ENCODE assay signal across 10 cellular contexts in the genomic region with DNA sequence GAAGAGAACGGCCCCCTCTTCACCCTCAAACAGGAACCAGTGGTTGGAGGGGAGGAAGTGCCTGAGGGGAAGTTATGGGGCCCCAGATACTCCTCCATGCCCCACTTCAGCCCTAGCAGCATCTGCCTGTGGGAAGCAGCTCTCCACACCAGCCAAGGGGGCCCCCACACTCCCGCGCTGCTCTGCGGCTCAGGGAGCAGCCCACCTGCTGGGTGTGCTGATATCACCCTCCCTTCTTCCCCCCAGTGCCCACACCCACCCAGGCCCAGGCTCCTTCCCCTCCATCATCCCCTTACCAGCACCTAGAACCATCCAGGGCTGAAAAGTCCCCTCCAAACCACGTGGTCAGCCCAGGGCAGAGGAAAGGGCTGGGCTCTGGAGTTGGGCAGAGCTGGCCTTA. TPM values are rescaled to one million over a fixed set of nuclear protein-coding genes. Genes with fewer than 3 reads are reported as not detected.
DNase-seq lines count a peak whose midpoint lies in the region; ATAC-seq, FAIRE-seq and TF ChIP-seq lines count a peak whose summit lies in the region.
"Had no signal": no experiment of that assay in that cellular context is flagged by ENCODE, and none has a peak within 500 bp of the region (broad histone marks: within the 10 kb centered on the region; RNA-seq: fewer than 3 reads in every experiment).

No MANE protein-coding gene starts in this region.

- peaks cover 79% of the 10 kb centered on the region for H3K4me1 Mint-ChIP-seq in activated CD4-positive, alpha-beta memory T cell treated with anti-CD3 and anti-CD28 coated beads, Interleukin-2, amount 10 ng/mL, durations not matched to agents 7 days and 5 days

- FAIRE-seq in H54 (lab: Jason Lieb, UNC) = no peak

- DNase-seq in KBM-7 = peak; percentile 98
- DNase-seq in activated CD4-positive, alpha-beta memory T cell treated with anti-CD3 and anti-CD28 coated beads, Interleukin-2, amount 10 ng/mL, durations not matched to agents 7 days and 5 days = peak; percentile 42
- DNase-seq in right lobe of liver = peak in 2 of 3 donors; percentile 37 to 63
- DNase-seq in NCI-H146 treated with DMSO at 0.1 percent for 48 hours (lab: John Stamatoyannopoulos, UW; ENCODE audit: unreplicated experiment) = no peak
- no peak for DNase-seq in H7
- no peak for DNase-seq in H54 (ENCODE audit: insufficient read length, low spot score)
- DNase-seq: NCI-H2081 had no signal

- peaks cover 46% of the 10 kb centered on the region for H3K36me3 Mint-ChIP-seq in activated CD4-positive, alpha-beta memory T cell treated with anti-CD3 and anti-CD28 coated beads, Interleukin-2, amount 10 ng/mL, durations not matched to agents 7 days and 5 days (ENCODE audit: low read depth)

- peaks cover 68 to 93% (median 81%) of the 10 kb centered on the region in 10 experiments for H3K4me1 ChIP-seq in BLaER1 treated with 17β-estradiol and CSF1 and Interleukin-3, amounts not matched to agents 10 nM and 100 nM
- no peaks in the 10 kb centered on the region for H3K4me1 ChIP-seq in right lobe of liver
- H3K4me1 ChIP-seq: breast epithelium had no signal

- peak overlapping the region; percentile 74 for H3K4me3 Mint-ChIP-seq in activated CD4-positive, alpha-beta memory T cell treated with anti-CD3 and anti-CD28 coated beads, Interleukin-2, amount 10 ng/mL, durations not matched to agents 7 days and 5 days

- H3K4me3 ChIP-seq in BLaER1 treated with 17β-estradiol and CSF1 and Interleukin-3, amounts not matched to agents 10 nM and 100 nM = peak overlapping the region in 9 of 10 experiments; percentile 17 to 64 (median 48); a peak in 15 of 20 replicates
- H3K4me3 ChIP-seq in right lobe of liver (peak overlapping the region in 2 of 3 donors; percentile 9 to 12), H7 (ENCODE audit: insufficient read depth, low read depth, low read length) (no peak overlapping the region)
- H3K4me3 ChIP-seq: breast epithelium had no signal

- TF ChIP-seq CTCF in right lobe of liver (IDR thresholded peaks at IDR 0.05) = no peak

- CTCF ChIA-PET in activated CD4-positive, alpha-beta memory T cell treated with anti-CD3 and anti-CD28 coated beads, Interleukin-2, amount 10 ng/mL, durations not matched to agents 7 days and 5 days (lab: Charles Lee) = interaction anchor here (0.8 to 18.7 kb wide), 5 partner anchors 8 to 66 kb away, joined by 4 to 640 read pairs (median 70); partner anchors contain the start of genes ATP6V1G2, BAG6, DDX39B and LTA

- no peaks in the 10 kb centered on the region for H3K9me3 Mint-ChIP-seq in activated CD4-positive, alpha-beta memory T cell treated with anti-CD3 and anti-CD28 coated beads, Interleukin-2, amount 10 ng/mL, durations not matched to agents 7 days and 5 days

- ATAC-seq in right lobe of liver (peak; percentile 49 to 70 (median 57)), GM19467 (IDR thresholded peaks at IDR 0.05; ENCODE audit: unreplicated experiment) (no peak)

- H3K27ac Mint-ChIP-seq in activated CD4-positive, alpha-beta memory T cell treated with anti-CD3 and anti-CD28 coated beads, Interleukin-2, amount 10 ng/mL, durations not matched to agents 7 days and 5 days = peak overlapping the region; percentile 98

- intact Hi-C loops in right lobe of liver (cut with DNase I) = no loop called here

- H3K4me2 ChIP-seq in BLaER1 treated with 17β-estradiol and CSF1 and Interleukin-3, amounts not matched to agents 10 nM and 100 nM = peak overlapping the region; percentile 77 to 100 (median 94)

- POLR2A ChIA-PET in activated CD4-positive, alpha-beta memory T cell treated with anti-CD3 and anti-CD28 coated beads, Interleukin-2, amount 10 ng/mL, durations not matched to agents 7 days and 5 days (lab: Charles Lee) = interaction anchor here (1.0 to 36.9 kb wide), 15 partner anchors 1 to 386 kb away, joined by 3 to 1578 read pairs (median 4); partner anchors contain the start of genes ABHD16A, APOM, ATP6V1G2 and BAG6

- H3K27me3 ChIP-seq in BLaER1 treated with 17β-estradiol and CSF1 and Interleukin-3, amounts not matched to agents 10 nM and 100 nM = no peaks in the 10 kb centered on the region
- H3K27me3 ChIP-seq in right lobe of liver = no peaks in the 10 kb centered on the region
- H3K27me3 ChIP-seq in H7 (ENCODE audit: control insufficient read depth, insufficient read depth, low read length) = peaks cover 4% of the 10 kb centered on the region; the same call in 1 of the 2 replicates
- H3K27me3 ChIP-seq: breast epithelium had no signal

- peak overlapping the region; percentile 59 to 92 (median 86) for H3K27ac ChIP-seq in BLaER1 treated with 17β-estradiol and CSF1 and Interleukin-3, amounts not matched to agents 10 nM and 100 nM
- H3K27ac ChIP-seq in right lobe of liver = peak overlapping the region in 2 of 3 donors; percentile 22 to 26
- H3K27ac ChIP-seq: breast epithelium had no signal

- peaks cover 0 to 10% (median 0%) of the 10 kb centered on the region in 11 experiments; a peak in 5 of 22 replicates for H3K36me3 ChIP-seq in BLaER1 treated with 17β-estradiol and CSF1 and Interleukin-3, amounts not matched to agents 10 nM and 100 nM
- H3K36me3 ChIP-seq in right lobe of liver (no peaks in the 10 kb centered on the region), H7 (replicated peaks; ENCODE audit: control insufficient read depth, insufficient read depth, low read length) (no peaks in the 10 kb centered on the region)
- H3K36me3 ChIP-seq: breast epithelium had no signal

- no peaks in the 10 kb centered on the region for H3K27me3 Mint-ChIP-seq in activated CD4-positive, alpha-beta memory T cell treated with anti-CD3 and anti-CD28 coated beads, Interleukin-2, amount 10 ng/mL, durations not matched to agents 7 days and 5 days

- H3K9ac ChIP-seq in BLaER1 treated with 17β-estradiol and CSF1 and Interleukin-3, amounts not matched to agents 10 nM and 100 nM = peak overlapping the region; percentile 47 to 81 (median 74); a peak in 21 of 22 replicates

- in situ Hi-C loops in KBM-7 (cut with MboI; ENCODE audit: low pct_unique_long_range_greater_than_20kb, low sequenced_read_pairs) = no loop called here

- WGBS in right lobe of liver (ENCODE audit: insufficient coverage, low coverage, low lambda C conversion rate, missing lambda C conversion rate) = 0% methylated on average over 1 of the region's 5 CpGs

- no peaks in the 10 kb centered on the region for H4K20me1 ChIP-seq in BLaER1 treated with 17β-estradiol and CSF1 and Interleukin-3, amounts not matched to agents 10 nM and 100 nM

- H3K9me3 ChIP-seq in BLaER1 treated with 17β-estradiol and CSF1 and Interleukin-3, amounts not matched to agents 10 nM and 100 nM (replicated peaks in 1 of 11) = no peaks in the 10 kb centered on the region
- H3K9me3 ChIP-seq in right lobe of liver = no peaks in the 10 kb centered on the region
- H3K9me3 ChIP-seq: breast epithelium had no signal

- TF ChIP-seq POLR2A in right lobe of liver (IDR thresholded peaks at IDR 0.05) (no peak), H54 (IDR thresholded peaks at IDR 0.05; ENCODE audit: low read depth, low read length) (no peak)

RNA-seq across cellular contexts. Expression of gene LST1, which starts 0.5 kb away (rescaled TPM):
- 10 to 100 TPM; 69.8 to 74.5 TPM for total RNA-seq in activated CD4-positive, alpha-beta memory T cell treated with anti-CD3 and anti-CD28 coated beads, Interleukin-2, amount 10 ng/mL, durations not matched to agents 7 days and 5 days
- total RNA-seq in right lobe of liver = 10 to 100 TPM in 1 of 6 experiments, 1 to 10 TPM in 5; 1.5 to 21.5 (median 6.7) TPM
- not detected in 2 replicates for total RNA-seq in H7 (2014; rRNA removed; shearing (Covaris generic))

RNA-seq across cellular contexts. Expression of gene LTB, which starts 4.4 kb away (rescaled TPM):
- total RNA-seq in activated CD4-positive, alpha-beta memory T cell treated with anti-CD3 and anti-CD28 coated beads, Interleukin-2, amount 10 ng/mL, durations not matched to agents 7 days and 5 days = 1,000 to 10,000 TPM; 1,185 to 1,194 TPM
- total RNA-seq in right lobe of liver = 1 to 10 TPM in 2 of 6 experiments, under 1 TPM in 4; 0.28 to 2.2 (median 0.62) TPM
- total RNA-seq in H7 (2014; rRNA removed; shearing (Covaris generic)) = 0.35 TPM in 1 of 2 replicates, not detected in the other

RNA-seq across cellular contexts. Expression of gene NCR3, which starts 6.2 kb away (rescaled TPM):
- 10 to 100 TPM; 76.4 to 78.3 TPM for total RNA-seq in activated CD4-positive, alpha-beta memory T cell treated with anti-CD3 and anti-CD28 coated beads, Interleukin-2, amount 10 ng/mL, durations not matched to agents 7 days and 5 days
- total RNA-seq in right lobe of liver = under 1 TPM in 3 of 6 experiments, not detected in 3; 0.20 to 0.55 (median 0.46) TPM
- total RNA-seq in H7 (2014; rRNA removed; shearing (Covaris generic)) = not detected in 2 replicates
- total RNA-seq: breast epithelium had no signal

RNA-seq across cellular contexts. Expression of gene TNF, which starts 11.2 kb away (rescaled TPM):
- 100 to 1,000 TPM; 124 to 130 TPM for total RNA-seq in activated CD4-positive, alpha-beta memory T cell treated with anti-CD3 and anti-CD28 coated beads, Interleukin-2, amount 10 ng/mL, durations not matched to agents 7 days and 5 days
- 1 to 10 TPM in 1 of 6 experiments, under 1 TPM in 1, not detected in 4; 0.15 to 1.0 TPM for total RNA-seq in right lobe of liver
- not detected in 2 replicates for total RNA-seq in H7 (2014; rRNA removed; shearing (Covaris generic))

RNA-seq across cellular contexts. Expression of gene LTA, which starts 14.5 kb away (rescaled TPM):
- 10 to 100 TPM; 37.2 to 38.4 TPM for total RNA-seq in activated CD4-positive, alpha-beta memory T cell treated with anti-CD3 and anti-CD28 coated beads, Interleukin-2, amount 10 ng/mL, durations not matched to agents 7 days and 5 days
- under 1 TPM in 1 of 6 experiments, not detected in 5; 0.20 TPM for total RNA-seq in right lobe of liver
- 0.44 TPM in 1 of 2 replicates, not detected in the other for total RNA-seq in H7 (2014; rRNA removed; shearing (Covaris generic))

Comparison
In these comparisons a context has a peak if more than half of its experiments do, and no peak if none do; other contexts are left out.
1. DNase-seq: peak in KBM-7 (single experiment), activated CD4-positive, alpha-beta memory T cell treated with anti-CD3 and anti-CD28 coated beads, Interleukin-2, amount 10 ng/mL, durations not matched to agents 7 days and 5 days (single experiment) and right lobe of liver (2 of 3); none in NCI-H146 treated with DMSO at 0.1 percent for 48 hours (single experiment), H7 (single experiment) and H54 (single experiment).
2. RNA of gene LTB, which starts 4.4 kb away (total RNA-seq): 1,185 to 1,194 TPM in activated CD4-positive, alpha-beta memory T cell treated with anti-CD3 and anti-CD28 coated beads, Interleukin-2, amount 10 ng/mL, durations not matched to agents 7 days and 5 days; 0.28 to 2.2 TPM in right lobe of liver and 0.35 TPM in H7; every median in the first group is over 100 times any median in the second.
3. RNA of gene NCR3, which starts 6.2 kb away (total RNA-seq): 76.4 to 78.3 TPM in activated CD4-positive, alpha-beta memory T cell treated with anti-CD3 and anti-CD28 coated beads, Interleukin-2, amount 10 ng/mL, durations not matched to agents 7 days and 5 days; 0.20 to 0.55 TPM in right lobe of liver and not detected in H7; every median in the first group is over 10 times any median in the second.